22 cellular contexts compared by ENCODE assay signal in genomic region chr9:111064160-111064733, GRCh38. TPM values are rescaled to one million over a fixed set of nuclear protein-coding genes. Genes with fewer than 3 reads are reported as not detected.
DNase-seq lines count a peak whose midpoint lies in the region; ATAC-seq and TF ChIP-seq lines count a peak whose summit lies in the region.
"Had no signal": no experiment of that assay in that cellular context is flagged by ENCODE, and none has a peak within 500 bp of the region (broad histone marks: within the 10 kb centered on the region; RNA-seq: fewer than 3 reads in every experiment).

No MANE protein-coding gene starts in this region.

- H3K27me3 Mint-ChIP-seq in neural progenitor cell (ENCODE audit: insufficient read depth, low read depth) = peaks cover 4% of the 10 kb centered on the region
- H3K27me3 Mint-ChIP-seq: CD4-positive, CD25-positive, alpha-beta regulatory T cell had no signal

- no peaks in the 10 kb centered on the region for H3K36me3 Mint-ChIP-seq in neural progenitor cell
- H3K36me3 Mint-ChIP-seq: CD4-positive, CD25-positive, alpha-beta regulatory T cell had no signal

- in situ Hi-C loops in GM13977 (cut with MboI; ENCODE audit: low pct_unique_long_range_greater_than_20kb, low sequenced_read_pairs, unreplicated experiment) = loop anchor here (25.0 kb wide), 1 partner anchor 102 kb away; no protein-coding TSS in a partner anchor

- H3K27me3 ChIP-seq in GM06990 (replicated peaks; ENCODE audit: control insufficient read depth, insufficient read depth, low read length) (no peaks in the 10 kb centered on the region), neural progenitor cell (no peaks in the 10 kb centered on the region), heart right ventricle (peaks cover 0 to 4% (median 0%) of the 10 kb centered on the region in 7 donors), tibial nerve (no peaks in the 10 kb centered on the region)

- H3K4me3 Mint-ChIP-seq in neural progenitor cell = no peak overlapping the region
- H3K4me3 Mint-ChIP-seq: CD4-positive, CD25-positive, alpha-beta regulatory T cell; GM23338; T-helper 1 cell treated with Interleukin-12 subunit alpha and Interleukin-12 subunit beta and Interleukin-4 antibody, amounts not matched to agents 30 μg/mL and 1 μg/mL, for 36 hours had no signal

- H3K9me3 ChIP-seq in neural progenitor cell (ENCODE audit: low read depth) = no peaks in the 10 kb centered on the region
- H3K9me3 ChIP-seq in heart right ventricle = no peaks in the 10 kb centered on the region
- H3K9me3 ChIP-seq in tibial nerve = no peaks in the 10 kb centered on the region
- H3K9me3 ChIP-seq: HAP-1, SK-N-SH had no signal

- no peak overlapping the region for H3K4me3 ChIP-seq in GM06990 (replicated peaks; ENCODE audit: low read depth, low read length)
- H3K4me3 ChIP-seq in neural progenitor cell = no peak overlapping the region
- no peak overlapping the region for H3K4me3 ChIP-seq in heart right ventricle
- H3K4me3 ChIP-seq in tibial nerve = no peak overlapping the region
- H3K4me3 ChIP-seq: GM23338, HAP-1 had no signal

- no peaks in the 10 kb centered on the region for H3F3A ChIP-seq in neural progenitor cell (ENCODE audit: low read depth)

- no peaks in the 10 kb centered on the region for H4K20me1 ChIP-seq in neural progenitor cell (ENCODE audit: low read depth)

- TF ChIP-seq CTCF in GM06990 (IDR thresholded peaks at IDR 0.05; ENCODE audit: insufficient read depth, low read length, poor library complexity, severe bottlenecking) (no peak), GM13977 (IDR thresholded peaks at IDR 0.05; ENCODE audit: extremely low read depth, insufficient read depth, missing control alignments) (no peak), neural progenitor cell (IDR thresholded peaks at IDR 0.05) (no peak), heart right ventricle (IDR thresholded peaks at IDR 0.05) (no peak), tibial nerve (IDR thresholded peaks at IDR 0.05) (no peak)

- H2AFZ ChIP-seq in neural progenitor cell (replicated peaks) = peak overlapping the region; percentile 54
- H2AFZ ChIP-seq: GM23338 had no signal

- ATAC-seq in HG02610 (IDR thresholded peaks at IDR 0.05; ENCODE audit: unreplicated experiment) = peak; percentile 53
- ATAC-seq in heart right ventricle = no peak
- ATAC-seq: GM23338, PC-3 had no signal

- H3K27ac Mint-ChIP-seq in neural progenitor cell = no peak overlapping the region
- H3K27ac Mint-ChIP-seq: CD4-positive, CD25-positive, alpha-beta regulatory T cell; GM23338; T-helper 1 cell treated with Interleukin-12 subunit alpha and Interleukin-12 subunit beta and Interleukin-4 antibody, amounts not matched to agents 30 μg/mL and 1 μg/mL, for 36 hours had no signal

- TF ChIP-seq POLR2A in tibial nerve (IDR thresholded peaks at IDR 0.05) = no peak

- intact Hi-C loops in heart right ventricle (cut with DNase I) = no loop called here

- no peaks in the 10 kb centered on the region for H3K9me3 Mint-ChIP-seq in neural progenitor cell
- H3K9me3 Mint-ChIP-seq: GM23338; T-helper 1 cell treated with Interleukin-12 subunit alpha and Interleukin-12 subunit beta and Interleukin-4 antibody, amounts not matched to agents 30 μg/mL and 1 μg/mL, for 36 hours had no signal

- no peak overlapping the region for H3K4me2 ChIP-seq in neural progenitor cell
- H3K4me2 ChIP-seq: GM23338, SK-N-SH had no signal

- no peak overlapping the region for H3K9ac ChIP-seq in neural progenitor cell
- H3K9ac ChIP-seq: SK-N-SH had no signal

- H3K27ac ChIP-seq in neural progenitor cell (no peak overlapping the region), heart right ventricle (no peak overlapping the region), tibial nerve (peak overlapping the region in 1 of 4 donors; percentile 7)
- H3K27ac ChIP-seq: 22Rv1 had no signal

- DNase-seq in GM06990 (ENCODE audit: extremely low read depth, insufficient read length) = peak; percentile 47
- DNase-seq in GM13977 (ENCODE audit: low spot score) = peak; percentile 65
- DNase-seq in neural progenitor cell (ENCODE audit: low spot score) = no peak
- DNase-seq in heart right ventricle = no peak
- DNase-seq in AML-193 (lab: John Stamatoyannopoulos, UW) = no peak
- no peak for DNase-seq in NCI-H1436 (lab: John Stamatoyannopoulos, UW)
- no peak for DNase-seq in tibial nerve (ENCODE audit: low spot score in 2 of 2)
- DNase-seq: CD4-positive, CD25-positive, alpha-beta regulatory T cell; KBM-7; NCI-H1105 treated with DMSO at 0.1 percent for 48 hours; NCI-H2029; NCI-H446; NCI-H524 treated with DMSO at 0.1 percent for 48 hours; NCI-H774; PC-3; SK-N-SH; SW 1271 had no signal

- H3K36me3 ChIP-seq in GM06990 (ENCODE audit: control insufficient read depth, insufficient read depth, low read length) = no peaks in the 10 kb centered on the region
- no peaks in the 10 kb centered on the region for H3K36me3 ChIP-seq in neural progenitor cell
- H3K36me3 ChIP-seq in heart right ventricle = no peaks in the 10 kb centered on the region
- H3K36me3 ChIP-seq in tibial nerve = no peaks in the 10 kb centered on the region
- H3K36me3 ChIP-seq: HAP-1 had no signal

- no peak for TF ChIP-seq EP300 in tibial nerve (IDR thresholded peaks at IDR 0.05)

- H3K4me1 Mint-ChIP-seq in neural progenitor cell = peaks cover 7% of the 10 kb centered on the region
- H3K4me1 Mint-ChIP-seq: CD4-positive, CD25-positive, alpha-beta regulatory T cell had no signal

- H3K4me1 ChIP-seq in neural progenitor cell (peaks cover 6% of the 10 kb centered on the region), heart right ventricle (peaks cover 0 to 28% (median 0%) of the 10 kb centered on the region in 9 donors), tibial nerve (peaks cover 0 to 39% (median 20%) of the 10 kb centered on the region in 4 donors)
- H3K4me1 ChIP-seq: HAP-1 had no signal

- no peaks in the 10 kb centered on the region for H3K79me2 ChIP-seq in neural progenitor cell (ENCODE audit: low read depth)

- 75 to 77% methylated on average over 5 of the region's 5 CpGs for WGBS in heart right ventricle, 2 donors
- WGBS in tibial nerve, 2 donors = 66 to 70% methylated on average over 5 of the region's 5 CpGs

RNA-seq across cellular contexts. Expression of gene LPAR1, which starts 26.0 kb away (rescaled TPM):
- total RNA-seq in neural progenitor cell (ENCODE audit: low replicate concordance) = 30.3 and 36.0 TPM in 2 replicates
- 10 to 100 TPM in 3 of 10 donors, 1 to 10 TPM in 7; 4.0 to 16.6 (median 7.6) TPM for total RNA-seq in heart right ventricle
- polyA plus RNA-seq in heart right ventricle = 1 to 10 TPM; 7.3 to 9.6 TPM
- 100 to 1,000 TPM; 156 to 238 (median 199) TPM for total RNA-seq in tibial nerve
- total RNA-seq: CD4-positive, CD25-positive, alpha-beta regulatory T cell had no signal
- polyA plus RNA-seq: CD4-positive, CD25-positive, alpha-beta regulatory T cell had no signal

Comparison
In these comparisons a context has a peak if more than half of its experiments do, and no peak if none do; other contexts are left out.
1. DNase-seq: peak in GM06990 (single experiment) and GM13977 (single experiment); none in neural progenitor cell (single experiment), heart right ventricle (0 of 2), AML-193 (0 of 2), NCI-H1436 (single experiment) and tibial nerve (0 of 2).